12 cellular contexts compared by ENCODE assay signal in the genomic region with DNA sequence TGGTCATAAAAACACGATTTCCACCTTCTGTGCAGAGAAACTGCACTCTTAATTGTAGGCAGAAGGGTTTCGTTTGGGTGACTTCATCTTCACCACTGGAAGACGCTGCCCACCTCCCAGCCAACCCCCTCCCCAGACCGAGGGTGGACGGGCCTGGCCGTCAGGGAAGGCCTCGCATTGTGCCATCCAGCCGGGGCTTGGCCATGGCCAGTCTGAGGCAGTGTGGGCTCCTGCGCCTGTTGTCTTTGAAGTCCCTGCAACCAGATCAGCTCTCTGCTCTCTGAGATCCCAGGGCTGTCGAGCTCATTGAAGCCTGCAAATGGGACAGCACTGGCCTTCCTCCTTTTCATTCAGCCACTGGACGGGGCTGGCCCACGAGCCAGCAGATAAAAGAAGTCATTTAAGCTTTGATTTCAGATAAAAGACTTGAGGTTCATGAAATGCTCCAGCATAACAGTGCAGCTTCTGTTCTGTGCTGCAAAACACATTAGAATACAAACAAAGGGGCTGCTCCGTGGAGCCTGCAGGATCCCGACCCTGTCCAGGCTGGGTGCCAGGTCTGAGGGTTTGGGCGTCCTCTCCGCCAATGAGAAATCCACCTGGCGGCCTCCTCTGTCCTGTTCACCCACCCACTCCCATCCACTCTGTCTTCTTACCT.
DNase-seq lines count a peak whose midpoint lies in the region; ATAC-seq, FAIRE-seq and TF ChIP-seq lines count a peak whose summit lies in the region.
"Had no signal": no experiment of that assay in that cellular context is flagged by ENCODE, and none has a peak within 500 bp of the region (broad histone marks: within the 10 kb centered on the region; RNA-seq: fewer than 3 reads in every experiment).

No MANE protein-coding gene starts in this region.

- H3K4me3 ChIP-seq in neural progenitor cell: no peak overlapping the region
- H3K4me3 ChIP-seq: MG63 had no signal

- peak overlapping the region; percentile 44 for H3K4me2 ChIP-seq in neural progenitor cell

- DNase-seq in ELF-1 (ENCODE audit: low read depth, low spot score) (peak; percentile 68), NCI-H1105 treated with DMSO at 0.1 percent for 48 hours (lab: John Stamatoyannopoulos, UW) (peak; percentile 66), neural progenitor cell (ENCODE audit: low spot score) (peak; percentile 73), RCC 7860 (ENCODE audit: low spot score) (no peak), MV-4-11 (lab: John Stamatoyannopoulos, UW) (no peak)
- DNase-seq: activated effector memory CD4-positive, alpha-beta T cell treated with Interleukin-2 at 50 U/mL for 16 hours; effector memory CD4-positive, alpha-beta T cell; MG63; stimulated activated CD4-positive, alpha-beta T cell treated with anti-CD3 and anti-CD28 coated beads, Interleukin-15, amount 100 ng/mL, for 24 hours; stimulated activated naive CD4-positive, alpha-beta T cell had no signal

- ATAC-seq in GM18505 (IDR thresholded peaks at IDR 0.05; ENCODE audit: unreplicated experiment): no peak

- FAIRE-seq in RCC 7860 (lab: Jason Lieb, UNC): no peak

- H3K27me3 ChIP-seq in neural progenitor cell: no peaks in the 10 kb centered on the region
- H3K27me3 ChIP-seq: MG63 had no signal

- TF ChIP-seq POLR2A in GM18505 (IDR thresholded peaks at IDR 0.05; ENCODE audit: borderline replicate concordance, extremely low read depth, insufficient read depth, insufficient read length): no peak

- no peaks in the 10 kb centered on the region for H3K9me3 ChIP-seq in neural progenitor cell (ENCODE audit: low read depth)

- peaks cover 48% of the 10 kb centered on the region for H3K4me1 Mint-ChIP-seq in neural progenitor cell

- H3K36me3 ChIP-seq in neural progenitor cell: no peaks in the 10 kb centered on the region
- H3K36me3 ChIP-seq: MG63 had no signal

- peaks cover 20% of the 10 kb centered on the region for H3K4me1 ChIP-seq in neural progenitor cell

- H3K27me3 Mint-ChIP-seq in neural progenitor cell (ENCODE audit: insufficient read depth, low read depth): peaks cover 15% of the 10 kb centered on the region

- peak overlapping the region; percentile 72 for H3K4me3 Mint-ChIP-seq in neural progenitor cell

- H3F3A ChIP-seq in neural progenitor cell (ENCODE audit: low read depth): peaks cover 15% of the 10 kb centered on the region

- H3K79me2 ChIP-seq in neural progenitor cell (ENCODE audit: low read depth): no peaks in the 10 kb centered on the region

- H3K9me3 Mint-ChIP-seq in neural progenitor cell: peaks cover 11% of the 10 kb centered on the region

- H4K20me1 ChIP-seq in neural progenitor cell (ENCODE audit: low read depth): peaks cover 8% of the 10 kb centered on the region

- no peak for TF ChIP-seq CTCF in neural progenitor cell (IDR thresholded peaks at IDR 0.05)

- no peak overlapping the region for H3K9ac ChIP-seq in neural progenitor cell

- H3K27ac ChIP-seq in cingulate gyrus (ENCODE audit: low read depth, low read length) (peak overlapping the region; percentile 23), neural progenitor cell (no peak overlapping the region)

- peak overlapping the region; percentile 7 for H2AFZ ChIP-seq in neural progenitor cell (replicated peaks)

- no peaks in the 10 kb centered on the region for H3K36me3 Mint-ChIP-seq in neural progenitor cell

- H3K27ac Mint-ChIP-seq in neural progenitor cell: peak overlapping the region; percentile 97

Comparison
In these comparisons a context has a peak if more than half of its experiments do, and no peak if none do; other contexts are left out.
1. DNase-seq: peak in ELF-1 (single experiment), NCI-H1105 treated with DMSO at 0.1 percent for 48 hours (single experiment) and neural progenitor cell (single experiment); none in RCC 7860 (single experiment) and MV-4-11 (single experiment).